8 cellular contexts compared by ENCODE assay signal in genomic region chr16:31215287-31216115, GRCh38. TPM values are rescaled to one million over a fixed set of nuclear protein-coding genes. Genes with fewer than 3 reads are reported as not detected.
DNase-seq lines count a peak whose midpoint lies in the region; ATAC-seq and TF ChIP-seq lines count a peak whose summit lies in the region.

No MANE protein-coding gene starts in this region.

- H3K9me3 ChIP-seq in Caco-2 (no peaks in the 10 kb centered on the region), prostate gland (no peaks in the 10 kb centered on the region)

- BruUV-seq in Caco-2 (replicated peaks; lab: Mats Ljungman, UMichigan), result no TSS peak

- H3K36me3 ChIP-seq in Caco-2 (ENCODE audit: control insufficient read depth, insufficient read depth, low read length), result no peaks in the 10 kb centered on the region; the same call in 1 of the 2 replicates
- H3K36me3 ChIP-seq in prostate gland, result no peaks in the 10 kb centered on the region

- intact Hi-C loops in Caco-2 (cut with micrococcal nuclease; ENCODE audit: unreplicated experiment), result loop anchor here (5.0 kb wide), 1 partner anchor 117 kb away; no protein-coding TSS in a partner anchor
- intact Hi-C loops in left ventricle myocardium superior (cut with micrococcal nuclease), result no loop called here
- intact Hi-C loops in prostate gland (cut with DNase I), result no loop called here

- H3K4me3 ChIP-seq in Caco-2 (ENCODE audit: low read depth, low read length) (peak overlapping the region; percentile 43), prostate gland (peak overlapping the region; percentile 28 to 39)

- H3K36me3 Mint-ChIP-seq in Caco-2 (ENCODE audit: insufficient read depth, unreplicated experiment), result no peaks in the 10 kb centered on the region
- H3K36me3 Mint-ChIP-seq in activated naive CD8-positive, alpha-beta T cell, result no peaks in the 10 kb centered on the region

- H3K27me3 ChIP-seq in Caco-2 (replicated peaks; ENCODE audit: control insufficient read depth, insufficient read depth, low read length) (no peaks in the 10 kb centered on the region), prostate gland (replicated peaks; ENCODE audit: insufficient read depth) (no peaks in the 10 kb centered on the region)

- POLR2A ChIA-PET in Caco-2 (lab: Charles Lee), result no interaction called here

- H3K4me1 Mint-ChIP-seq in Caco-2 (ENCODE audit: low read depth, unreplicated experiment), result peaks cover 11% of the 10 kb centered on the region
- H3K4me1 Mint-ChIP-seq in activated naive CD8-positive, alpha-beta T cell (ENCODE audit: low read depth), result peaks cover 13% of the 10 kb centered on the region

- CTCF ChIA-PET in Caco-2 (lab: Charles Lee), result no interaction called here

- no peak overlapping the region for H3K27ac ChIP-seq in prostate gland

- no peak for TF ChIP-seq RAD21 in Ishikawa (IDR thresholded peaks at IDR 0.05; ENCODE audit: low read depth)

- H3K27me3 Mint-ChIP-seq in Caco-2 (ENCODE audit: insufficient read depth, unreplicated experiment), result peaks cover 3% of the 10 kb centered on the region
- peaks cover 10% of the 10 kb centered on the region for H3K27me3 Mint-ChIP-seq in activated naive CD8-positive, alpha-beta T cell

- H3K4me1 ChIP-seq in Caco-2 (no peaks in the 10 kb centered on the region), prostate gland (replicated peaks) (peaks cover 15% of the 10 kb centered on the region)

- H3K4me3 Mint-ChIP-seq in Caco-2 (ENCODE audit: unreplicated experiment), result peak overlapping the region; percentile 70
- peak overlapping the region; percentile 81 for H3K4me3 Mint-ChIP-seq in activated naive CD8-positive, alpha-beta T cell

- ATAC-seq in left ventricle myocardium superior, result peak; percentile 92

- no peak overlapping the region for H3K27ac Mint-ChIP-seq in Caco-2 (ENCODE audit: unreplicated experiment)
- peak overlapping the region; percentile 41 for H3K27ac Mint-ChIP-seq in activated naive CD8-positive, alpha-beta T cell

- under 1% methylated on average over 60 of the region's 61 CpGs for WGBS in prostate gland

- DNase-seq in Caco-2 (peak; percentile 76 to 77), left ventricle myocardium superior (peak; percentile 75), prostate gland (ENCODE audit: low spot score) (peak; percentile 37), hippocampal formation (lab: John Stamatoyannopoulos, UW) (no peak), SKM-1 treated with dmso at 0.1 percent for 144 hours (lab: John Stamatoyannopoulos, UW; ENCODE audit: unreplicated experiment) (no peak), GM19240 (ENCODE audit: insufficient read length, low spot score) (no peak)

- TF ChIP-seq CTCF in Caco-2 (IDR thresholded peaks at IDR 0.05; ENCODE audit: insufficient read depth in 1 of 2, low read depth in 1 of 2, low read length in 1 of 2, severe bottlenecking in 1 of 2, unreplicated experiment in 1 of 2) (no peak), prostate gland (IDR thresholded peaks at IDR 0.05) (no peak)

- no peak; the same call in 1 of the 2 replicates for TF ChIP-seq EP300 in Ishikawa (IDR thresholded peaks at IDR 0.05; ENCODE audit: borderline replicate concordance)

- no peak for TF ChIP-seq POLR2A in prostate gland (IDR thresholded peaks at IDR 0.05)

- H3K9me3 Mint-ChIP-seq in Caco-2 (ENCODE audit: unreplicated experiment), result no peaks in the 10 kb centered on the region
- H3K9me3 Mint-ChIP-seq in activated naive CD8-positive, alpha-beta T cell (ENCODE audit: low read depth), result no peaks in the 10 kb centered on the region

TF ChIP-seq in Ishikawa, 13 proteins besides CTCF, POLR2A, EP300 and RAD21:
- TF ChIP-seq TEAD4 (IDR thresholded peaks at IDR 0.05) (peak; percentile 76), EGR1 (IDR thresholded peaks at IDR 0.05) (peak; percentile 81), USF1 (IDR thresholded peaks at IDR 0.05) (peak; percentile 72), MAX (IDR thresholded peaks at IDR 0.05) (peak; percentile 88), REST (IDR thresholded peaks at IDR 0.05; ENCODE audit: low read depth) (no peak), NFIC (IDR thresholded peaks at IDR 0.05) (0 out of 2 replicates have a peak, but pooled peaks have one; percentile 16), ZBTB7A (IDR thresholded peaks at IDR 0.05; ENCODE audit: low read depth) (peak; percentile 36; the same call in 1 of the 2 replicates), TAF1 (IDR thresholded peaks at IDR 0.05; ENCODE audit: low read depth) (peak; percentile 32; the same call in 1 of the 2 replicates), CREB1 (IDR thresholded peaks at IDR 0.05; ENCODE audit: low read depth) (no peak), CEBPB (IDR thresholded peaks at IDR 0.05) (no peak)

RNA-seq across cellular contexts. Expression of gene PYDC1, which starts 1.4 kb away (rescaled TPM):
- total RNA-seq in Caco-2 (2022) (not detected in 2 replicates), left ventricle myocardium superior (not detected), prostate gland (not detected)

RNA-seq across cellular contexts. Expression of gene TRIM72, which starts 1.6 kb away (rescaled TPM):
- total RNA-seq in Caco-2 (2022) (0.07 TPM in 2 replicates), left ventricle myocardium superior (0.40 TPM), prostate gland (1 to 10 TPM in 1 of 2 donors, under 1 TPM in 1; 0.23 to 3.9 TPM)

RNA-seq across cellular contexts. Expression of gene PYCARD, which starts 12.9 kb away (rescaled TPM):
- total RNA-seq in Caco-2 (2022) (0.49 and 0.84 TPM in 2 replicates), left ventricle myocardium superior (7.4 TPM), prostate gland (10 to 100 TPM; 27.2 to 51.6 TPM)

RNA-seq across cellular contexts. Expression of gene FUS, which starts 35.6 kb away (rescaled TPM):
- total RNA-seq in Caco-2 (2022), result 489 and 490 TPM in 2 replicates
- total RNA-seq in left ventricle myocardium superior, result 84.8 TPM
- 10 to 100 TPM; 48.6 to 87.5 TPM for total RNA-seq in prostate gland

RNA-seq across cellular contexts. Expression of gene ITGAM, which starts 44.3 kb away (rescaled TPM):
- total RNA-seq in Caco-2 (2022), result 0.19 TPM in 1 of 2 replicates, not detected in the other
- 7.1 TPM for total RNA-seq in left ventricle myocardium superior
- 1 to 10 TPM in 1 of 2 donors, under 1 TPM in 1; 0.36 to 5.1 TPM for total RNA-seq in prostate gland

Comparison
In these comparisons a context has a peak if more than half of its experiments do, and no peak if none do; other contexts are left out.
1. DNase-seq: peak in Caco-2 (2 of 2), left ventricle myocardium superior (single experiment) and prostate gland (single experiment); none in hippocampal formation (0 of 2), SKM-1 treated with dmso at 0.1 percent for 144 hours (single experiment) and GM19240 (single experiment).